ENCODE assay signal across 20 cellular contexts in the genomic region with DNA sequence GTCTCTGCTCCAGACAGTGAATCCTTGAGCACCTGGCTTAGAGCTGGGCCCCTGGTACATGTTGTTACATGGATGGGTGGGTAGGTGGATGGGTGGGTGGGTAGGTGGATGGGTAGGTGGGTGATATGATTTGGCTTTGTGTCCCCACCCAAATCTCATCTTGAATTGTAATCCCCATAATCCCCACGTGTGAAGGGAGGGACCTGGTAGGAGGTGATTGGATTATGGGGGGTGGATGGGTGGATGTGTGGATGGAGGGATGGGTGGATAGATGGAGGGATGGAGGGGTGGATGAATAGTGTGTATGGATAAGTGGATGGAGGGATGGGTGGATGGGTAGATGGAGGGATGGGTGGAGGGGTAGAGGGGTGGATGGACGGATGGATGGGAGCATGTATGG. TPM values are rescaled to one million over a fixed set of nuclear protein-coding genes. Genes with fewer than 3 reads are reported as not detected.
DNase-seq lines count a peak whose midpoint lies in the region; ATAC-seq, FAIRE-seq and TF ChIP-seq lines count a peak whose summit lies in the region.
"Had no signal": no experiment of that assay in that cellular context is flagged by ENCODE, and none has a peak within 500 bp of the region (broad histone marks: within the 10 kb centered on the region; RNA-seq: fewer than 3 reads in every experiment).

No MANE protein-coding gene starts in this region.

- POLR2A ChIA-PET in A549 (lab: Yijun Ruan, JAX), result no interaction called here
- POLR2A ChIA-PET in IMR-90 (lab: Charles Lee; ENCODE audit: unreplicated experiment), result no interaction called here

- peak overlapping the region; percentile 71; the same call in 1 of the 2 replicates for H4K91ac ChIP-seq in IMR-90 (ENCODE audit: insufficient read depth, low read depth, low read length)

- H2AFZ ChIP-seq in IMR-90 (replicated peaks; ENCODE audit: low read length, poor library complexity), result no peak overlapping the region
- H2AFZ ChIP-seq in osteoblast (ENCODE audit: low read length), result no peak overlapping the region
- H2AFZ ChIP-seq: GM23338 had no signal

- 0 out of 4 replicates have a peak, but pooled peaks cover 0 to 5% of the 10 kb centered on the region in 2 experiments for H3K79me1 ChIP-seq in IMR-90 (ENCODE audit: low read depth in 1 of 2, low read length in 2 of 2)

- no peak for DNase-seq in A549 (ENCODE audit: low read depth in 1 of 2, low spot score in 1 of 2)
- no peak for DNase-seq in IMR-90
- DNase-seq in osteoblast (ENCODE audit: insufficient read length, low spot score, missing footprints), result no peak
- no peak for DNase-seq in urothelium cell line (ENCODE audit: low spot score)
- DNase-seq in NCI-H526 (lab: John Stamatoyannopoulos, UW), result no peak
- DNase-seq in NCI-H1436 treated with DMSO at 0.1 percent for 48 hours (lab: John Stamatoyannopoulos, UW), result no peak
- DNase-seq: 8988T; C1 segment of cervical spinal cord; Calu3; CD4-positive, alpha-beta memory T cell; COR-L47; DMS53; DMS79 treated with DMSO at 0.1 percent for 48 hours; GF-D8 had no signal

- BruUV-seq in IMR-90 (replicated peaks; lab: Mats Ljungman, UMichigan), result no TSS peak

- H3K9me1 ChIP-seq in IMR-90 (ENCODE audit: insufficient read depth, low read length), result peaks cover 13% of the 10 kb centered on the region

- intact Hi-C loops in IMR-90 (cut with micrococcal nuclease), result no loop called here

- FAIRE-seq in A549 (lab: Jason Lieb, UNC) (no peak), urothelium cell line (lab: Jason Lieb, UNC) (peak; percentile 98)
- FAIRE-seq: GM12891, GM18507, H54 had no signal

- H3K4me2 ChIP-seq in A549, result peak overlapping the region; percentile 72; the same call in 2 of the 3 replicates
- H3K4me2 ChIP-seq in IMR-90 (ENCODE audit: low read depth, low read length), result no peak overlapping the region
- no peak overlapping the region for H3K4me2 ChIP-seq in osteoblast (ENCODE audit: insufficient read depth, low read length)
- H3K4me2 ChIP-seq: GM23338 had no signal

- H3K18ac ChIP-seq in IMR-90 (ENCODE audit: low read depth, low read length), result peak overlapping the region; percentile 29; the same call in 1 of the 2 replicates

- TF ChIP-seq CTCF in A549 (IDR thresholded peaks at IDR 0.05), result no peak
- no peak for TF ChIP-seq CTCF in IMR-90 (conservative IDR thresholded peaks at IDR 0.05; ENCODE audit: low read depth, low read length)
- TF ChIP-seq CTCF in osteoblast (IDR thresholded peaks at IDR 0.05; ENCODE audit: extremely low read depth, low read depth, low read length), result no peak

- H3K4me1 ChIP-seq in A549, result peaks cover 50% of the 10 kb centered on the region
- H3K4me1 ChIP-seq in IMR-90 (ENCODE audit: control insufficient read depth, insufficient read depth, low read length), result peaks cover 18% of the 10 kb centered on the region
- peaks cover 42% of the 10 kb centered on the region for H3K4me1 ChIP-seq in osteoblast (ENCODE audit: insufficient read depth, low read length)
- H3K4me1 ChIP-seq: HAP-1 had no signal

- H3K4ac ChIP-seq in IMR-90 (ENCODE audit: low read depth, low read length), result peak overlapping the region; percentile 5

- peak overlapping the region; percentile 84 for H2AK5ac ChIP-seq in IMR-90 (ENCODE audit: low read depth, low read length)

- H3K56ac ChIP-seq in IMR-90 (ENCODE audit: extremely low read depth, insufficient read depth, low read length), result no peak overlapping the region

- CTCF ChIA-PET in A549 (lab: Yijun Ruan, JAX) (interaction anchor here (1.4 kb wide), 1 partner anchor 74 kb away, joined by 3 read pairs; no protein-coding TSS in a partner anchor), IMR-90 (lab: Yijun Ruan, JAX) (no interaction called here)

- H3K4me3 ChIP-seq in A549, result no peak overlapping the region
- H3K4me3 ChIP-seq in IMR-90 (ENCODE audit: insufficient read depth, low read depth, low read length), result no peak overlapping the region
- no peak overlapping the region for H3K4me3 ChIP-seq in osteoblast (ENCODE audit: insufficient read depth, low read length)
- H3K4me3 ChIP-seq: GM23338, HAP-1 had no signal

- no peak overlapping the region for H4K5ac ChIP-seq in IMR-90 (ENCODE audit: low read depth, low read length)

- TF ChIP-seq EP300 in A549 (IDR thresholded peaks at IDR 0.05), result no peak

- H3K27me3 ChIP-seq in IMR-90 (ENCODE audit: control insufficient read depth, insufficient read depth, low read length) (no peaks in the 10 kb centered on the region), osteoblast (ENCODE audit: insufficient read depth, low read length) (no peaks in the 10 kb centered on the region)

- dilution Hi-C loops in IMR-90 (cut with HindIII; ENCODE audit: low sequenced_read_pairs, unreplicated experiment), result no loop called here

- H4K8ac ChIP-seq in IMR-90 (ENCODE audit: low read depth in 2 of 2, low read length in 2 of 2), result peak overlapping the region in 1 of 2 experiments; percentile 35; a peak in 1 of 4 replicates

- H3K9me3 ChIP-seq in A549 (no peaks in the 10 kb centered on the region), IMR-90 (ENCODE audit: control insufficient read depth, insufficient read depth, low read length) (no peaks in the 10 kb centered on the region), osteoblast (ENCODE audit: low read depth, low read length) (no peaks in the 10 kb centered on the region)
- H3K9me3 ChIP-seq: HAP-1 had no signal

- no peak overlapping the region for H3K23ac ChIP-seq in IMR-90 (ENCODE audit: low read depth, low read length)

- in situ Hi-C loops in IMR-90 (cut with MboI; ENCODE audit: low sequenced_read_pairs), result no loop called here

- TF ChIP-seq POLR2A in A549 (IDR thresholded peaks at IDR 0.05; ENCODE audit: low read length), result no peak
- no peak for TF ChIP-seq POLR2A in IMR-90 (IDR thresholded peaks at IDR 0.05; ENCODE audit: low read depth, low read length)

- peak overlapping the region; percentile 81 for H2BK5ac ChIP-seq in IMR-90 (ENCODE audit: low read depth, low read length, poor library complexity, severe bottlenecking)

- H3K36me3 ChIP-seq in IMR-90 (ENCODE audit: control insufficient read depth, insufficient read depth, low read length) (no peaks in the 10 kb centered on the region), osteoblast (ENCODE audit: insufficient read depth, low read length) (no peaks in the 10 kb centered on the region)
- H3K36me3 ChIP-seq: HAP-1 had no signal

- peak overlapping the region; percentile 76; the same call in 1 of the 2 replicates for H2BK120ac ChIP-seq in IMR-90 (ENCODE audit: low read depth, low read length)

- H2AK9ac ChIP-seq in IMR-90 (replicated peaks; ENCODE audit: low read depth, low read length, poor library complexity), result no peak overlapping the region

- TF ChIP-seq RAD21 in A549 (conservative IDR thresholded peaks at IDR 0.05 in 1 of 2, IDR thresholded peaks at IDR 0.05 in 1 of 2) (no peak), IMR-90 (IDR thresholded peaks at IDR 0.05; ENCODE audit: low read length) (no peak)

- H3K27ac ChIP-seq in A549 (peak overlapping the region; percentile 83 to 85), IMR-90 (ENCODE audit: insufficient read depth, low read length) (no peak overlapping the region; the same call in 1 of the 2 replicates), osteoblast (ENCODE audit: low read depth, low read length) (peak overlapping the region; percentile 90)

- no peaks in the 10 kb centered on the region for H4K20me1 ChIP-seq in IMR-90 (ENCODE audit: insufficient read depth, low read length)
- H4K20me1 ChIP-seq in osteoblast (ENCODE audit: insufficient read depth, low read length), result no peaks in the 10 kb centered on the region

- no peaks in the 10 kb centered on the region for H3K79me2 ChIP-seq in osteoblast (ENCODE audit: insufficient read depth, low read length)

- H3K9ac ChIP-seq in IMR-90 (ENCODE audit: low read depth, low read length), result no peak overlapping the region

- no peak overlapping the region for H2BK15ac ChIP-seq in IMR-90 (ENCODE audit: low read depth, low read length)

- WGBS in A549 (ENCODE audit: missing lambda C conversion rate), result 73% methylated on average over 2 of the region's 2 CpGs
- WGBS in IMR-90 (ENCODE audit: extremely low coverage in 2 of 2, insufficient read length in 1 of 2), 2 experiments, result 67% methylated on average over 1 of the region's 2 CpGs; no CpG with 5 or more reads in 1 of the 2 experiments

- H2BK20ac ChIP-seq in IMR-90 (ENCODE audit: low read depth, low read length), result peak overlapping the region; percentile 72; the same call in 1 of the 2 replicates

- no peak overlapping the region for H3K14ac ChIP-seq in IMR-90 (replicated peaks; ENCODE audit: low read depth, low read length)

- ATAC-seq in A549 (no peak), IMR-90 (ENCODE audit: low read depth) (no peak), HG02759 (IDR thresholded peaks at IDR 0.05; ENCODE audit: unreplicated experiment) (no peak)
- ATAC-seq: GM23338 had no signal

TF ChIP-seq in A549, 52 proteins besides CTCF, POLR2A, EP300 and RAD21:
- no peak for TF ChIP-seq HOXB5 (CRISPR knock-in tag; IDR thresholded peaks at IDR 0.05)

TF ChIP-seq in IMR-90, 13 proteins besides CTCF, POLR2A, EP300 and RAD21 (continues in another document):
- TF ChIP-seq SMC3 (IDR thresholded peaks at IDR 0.05; ENCODE audit: low read depth, low read length) (no peak), CEBPB (IDR thresholded peaks at IDR 0.05; ENCODE audit: low read depth, low read length) (no peak), MAFK (IDR thresholded peaks at IDR 0.05; ENCODE audit: low read depth, low read length) (no peak), MAZ (IDR thresholded peaks at IDR 0.05; ENCODE audit: borderline replicate concordance, low read depth, low read length) (no peak)

RNA-seq across cellular contexts. Expression of a gene that starts 26.6 kb away (rescaled TPM):
- polyA plus RNA-seq in A549 (2011; rRNA removed), result 43.6 and 43.9 TPM in 2 replicates
- 77.7 and 130 TPM in 2 replicates for polyA plus RNA-seq in A549 (2012; cell fraction: cytosol; rRNA removed)
- polyA plus RNA-seq in A549 (2012; cell fraction: nucleus; rRNA removed), result 180 and 184 TPM in 2 replicates
- 84.8 to 109 TPM (median 104 TPM) in 3 replicates for polyA plus RNA-seq in A549 (2017; fragmentation: RNase III; extraction: RNeasy Plus Mini Kit Qiagen cat#74134 plus additional on column Dnase treatment)
- 54.9 and 66.2 TPM in 2 replicates for polyA minus RNA-seq in A549 (2011; rRNA and poly(A)+ RNA removed)
- total RNA-seq in IMR-90 (2012; rRNA removed), result 20.8 and 23.3 TPM in 2 replicates
- polyA plus RNA-seq in IMR-90 (2012; rRNA removed), result 39.5 and 47.0 TPM in 2 replicates
- polyA plus RNA-seq in IMR-90 (2012; cell fraction: cytosol; rRNA removed), result 40.9 and 41.7 TPM in 2 replicates
- 52.2 and 63.8 TPM in 2 replicates for polyA plus RNA-seq in IMR-90 (2012; cell fraction: nucleus; rRNA removed; ENCODE audit: low replicate concordance)
- under 0.01 and 0.29 TPM in 2 replicates for total RNA-seq in osteoblast
- total RNA-seq: CD4-positive, alpha-beta memory T cell had no signal

RNA-seq across cellular contexts. Expression of a gene that starts 41.6 kb away (rescaled TPM):
- polyA plus RNA-seq in A549 (2011; rRNA removed) (10.8 and 11.1 TPM in 2 replicates), A549 (2017; fragmentation: RNase III; extraction: RNeasy Plus Mini Kit Qiagen cat#74134 plus additional on column Dnase treatment) (27.1 to 27.9 TPM (median 27.1 TPM) in 3 replicates), IMR-90 (2012; rRNA removed) (14.7 and 15.8 TPM in 2 replicates)
- 18.0 and 19.3 TPM in 2 replicates for polyA plus RNA-seq in A549 (2012; cell fraction: cytosol; rRNA removed)
- 47.9 and 53.7 TPM in 2 replicates for polyA plus RNA-seq in A549 (2012; cell fraction: nucleus; rRNA removed)
- 30.9 and 48.0 TPM in 2 replicates for polyA minus RNA-seq in A549 (2011; rRNA and poly(A)+ RNA removed)
- total RNA-seq in IMR-90 (2012; rRNA removed) (10.8 and 11.1 TPM in 2 replicates), osteoblast (26.5 and 27.9 TPM in 2 replicates)
- 12.8 and 14.6 TPM in 2 replicates for polyA plus RNA-seq in IMR-90 (2012; cell fraction: cytosol; rRNA removed)
- 12.4 and 24.1 TPM in 2 replicates for polyA plus RNA-seq in IMR-90 (2012; cell fraction: nucleus; rRNA removed; ENCODE audit: low replicate concordance)

Comparison
In these comparisons a context has a peak if more than half of its experiments do, and no peak if none do; other contexts are left out.
1. RNA of a gene that starts 26.6 kb away (total RNA-seq): 20.8 to 23.3 TPM in IMR-90; under 0.01 to 0.29 TPM in osteoblast; every median in the first group is over 10 times any median in the second.